Comparison of ENCODE assay signal across 24 cellular contexts in genomic region chr13:40772765-40773473, GRCh38. TPM values are rescaled to one million over a fixed set of nuclear protein-coding genes. Genes with fewer than 3 reads are reported as not detected.
DNase-seq lines count a peak whose midpoint lies in the region; ATAC-seq and TF ChIP-seq lines count a peak whose summit lies in the region.
"Had no signal": no experiment of that assay in that cellular context is flagged by ENCODE, and none has a peak within 500 bp of the region (broad histone marks: within the 10 kb centered on the region; RNA-seq: fewer than 3 reads in every experiment).

No MANE protein-coding gene starts in this region.

- no peak overlapping the region for H3K27ac ChIP-seq in HCT116 (ENCODE audit: low read depth, low read length)
- H3K27ac ChIP-seq: epithelial cell of prostate, lower lobe of right lung, ovary, suprapubic skin, VCaP had no signal

- no peak for DNase-seq in activated CD8-positive, alpha-beta memory T cell treated with anti-CD3 and anti-CD28 coated beads, Interleukin-2, amount 10 ng/mL, durations not matched to agents 7 days and 5 days
- no peak for DNase-seq in activated CD8-positive, alpha-beta memory T cell treated with anti-CD3 and anti-CD28 coated beads for 24 hours
- DNase-seq in HCT116 (ENCODE audit: low read depth, low spot score) = no peak
- no peak for DNase-seq in activated naive CD8-positive, alpha-beta T cell treated with anti-CD3 and anti-CD28 coated beads, Interleukin-2, amount 10 ng/mL, durations not matched to agents 7 days and 5 days
- no peak for DNase-seq in neural crest cell (ENCODE audit: low read depth, low spot score)
- no peak for DNase-seq in OCI-M1 (lab: John Stamatoyannopoulos, UW)
- DNase-seq in stimulated activated naive B cell treated with anti-CD40 and anti-IgM and Interleukin-4, amounts not matched to agents 10 μg/mL and 1 μg/mL and 100 μg/mL, for 72 hours = no peak
- DNase-seq: activated effector memory CD4-positive, alpha-beta T cell treated with Interleukin-2 at 50 U/mL for 16 hours; aorta; C1 segment of cervical spinal cord; DMS153; GF-D8; islet precursor cell; lower lobe of right lung; NCI-H1417 treated with DMSO at 0.1 percent for 48 hours; NCI-H526 treated with DMSO at 0.1 percent for 48 hours; ovary had no signal

- H4K20me1 ChIP-seq in HCT116 (ENCODE audit: insufficient read depth) = no peaks in the 10 kb centered on the region

- no peak overlapping the region for H3K27ac Mint-ChIP-seq in activated CD8-positive, alpha-beta memory T cell treated with anti-CD3 and anti-CD28 coated beads, Interleukin-2, amount 10 ng/mL, durations not matched to agents 7 days and 5 days
- no peak overlapping the region for H3K27ac Mint-ChIP-seq in activated naive CD8-positive, alpha-beta T cell treated with anti-CD3 and anti-CD28 coated beads, Interleukin-2, amount 10 ng/mL, durations not matched to agents 7 days and 5 days
- no peak overlapping the region for H3K27ac Mint-ChIP-seq in neural crest cell (ENCODE audit: unreplicated experiment)
- no peak overlapping the region for H3K27ac Mint-ChIP-seq in stimulated activated naive B cell treated with anti-CD40 and anti-IgM and Interleukin-4, amounts not matched to agents 10 μg/mL and 1 μg/mL and 100 μg/mL, for 72 hours

- POLR2A ChIA-PET in HCT116 (lab: Charles Lee) = no interaction called here
- POLR2A ChIA-PET in activated naive CD8-positive, alpha-beta T cell treated with anti-CD3 and anti-CD28 coated beads, Interleukin-2, amount 10 ng/mL, durations not matched to agents 7 days and 5 days (lab: Charles Lee) = no interaction called here

- H3K27me3 ChIP-seq in HCT116 (ENCODE audit: insufficient read depth, low read length) = no peaks in the 10 kb centered on the region
- H3K27me3 ChIP-seq: ovary, suprapubic skin had no signal

- peaks cover 7 to 27% of the 10 kb centered on the region in 2 experiments; a peak in 3 of 4 replicates for H3K4me1 ChIP-seq in HCT116 (ENCODE audit: control insufficient read depth in 1 of 2, insufficient read depth in 2 of 2, low read length in 2 of 2)

- CTCF ChIA-PET in activated CD8-positive, alpha-beta memory T cell treated with anti-CD3 and anti-CD28 coated beads, Interleukin-2, amount 10 ng/mL, durations not matched to agents 7 days and 5 days (lab: Charles Lee) = interaction anchor here (1.3 to 1.6 kb wide), 2 partner anchors 11 to 42 kb away, joined by 3 read pairs; no protein-coding TSS in a partner anchor
- CTCF ChIA-PET in HCT116 (lab: Charles Lee) = no interaction called here

- intact Hi-C loops in HCT116 (cut with micrococcal nuclease) = loop anchor here (10.0 kb wide), 1 partner anchor 222 kb away; no protein-coding TSS in a partner anchor

- no peaks in the 10 kb centered on the region for H3K9me3 Mint-ChIP-seq in activated CD8-positive, alpha-beta memory T cell treated with anti-CD3 and anti-CD28 coated beads, Interleukin-2, amount 10 ng/mL, durations not matched to agents 7 days and 5 days (ENCODE audit: low read depth)
- H3K9me3 Mint-ChIP-seq in activated naive CD8-positive, alpha-beta T cell treated with anti-CD3 and anti-CD28 coated beads, Interleukin-2, amount 10 ng/mL, durations not matched to agents 7 days and 5 days = no peaks in the 10 kb centered on the region
- no peaks in the 10 kb centered on the region for H3K9me3 Mint-ChIP-seq in neural crest cell
- H3K9me3 Mint-ChIP-seq in stimulated activated naive B cell treated with anti-CD40 and anti-IgM and Interleukin-4, amounts not matched to agents 10 μg/mL and 1 μg/mL and 100 μg/mL, for 72 hours = no peaks in the 10 kb centered on the region
- H3K9me3 Mint-ChIP-seq: central memory CD8-positive, alpha-beta T cell had no signal

- H3K4me2 ChIP-seq in HCT116 (ENCODE audit: low read length) = no peak overlapping the region

- no TSS peak for BruUV-seq in HCT116 (replicated peaks; lab: Mats Ljungman, UMichigan)

- no peak for TF ChIP-seq POLR2A in HCT116 (IDR thresholded peaks at IDR 0.05; ENCODE audit: borderline replicate concordance, extremely low read depth, insufficient read depth, insufficient read length)

- peak overlapping the region; percentile 86 for H2AFZ ChIP-seq in HCT116 (ENCODE audit: low read depth, low read length, poor library complexity, severe bottlenecking)

- H3K4me3 Mint-ChIP-seq in activated CD8-positive, alpha-beta memory T cell treated with anti-CD3 and anti-CD28 coated beads, Interleukin-2, amount 10 ng/mL, durations not matched to agents 7 days and 5 days = peak overlapping the region; percentile 11
- peak overlapping the region; percentile 37 for H3K4me3 Mint-ChIP-seq in activated naive CD8-positive, alpha-beta T cell treated with anti-CD3 and anti-CD28 coated beads, Interleukin-2, amount 10 ng/mL, durations not matched to agents 7 days and 5 days
- peak overlapping the region; percentile 60 for H3K4me3 Mint-ChIP-seq in neural crest cell
- no peak overlapping the region for H3K4me3 Mint-ChIP-seq in stimulated activated naive B cell treated with anti-CD40 and anti-IgM and Interleukin-4, amounts not matched to agents 10 μg/mL and 1 μg/mL and 100 μg/mL, for 72 hours

- no peak overlapping the region for H3K9ac ChIP-seq in HCT116 (ENCODE audit: low read length)

- no peak for ATAC-seq in activated CD8-positive, alpha-beta memory T cell treated with anti-CD3 and anti-CD28 coated beads, Interleukin-2, amount 10 ng/mL, durations not matched to agents 7 days and 5 days
- ATAC-seq in HCT116 = no peak
- ATAC-seq in activated naive CD8-positive, alpha-beta T cell treated with anti-CD3 and anti-CD28 coated beads, Interleukin-2, amount 10 ng/mL, durations not matched to agents 7 days and 5 days (ENCODE audit: low read depth) = no peak
- ATAC-seq in HG03095 (IDR thresholded peaks at IDR 0.05; ENCODE audit: unreplicated experiment) = no peak
- no peak for ATAC-seq in stimulated activated naive B cell treated with anti-CD40 and anti-IgM and Interleukin-4, amounts not matched to agents 10 μg/mL and 1 μg/mL and 100 μg/mL, for 72 hours (replicated peaks)
- ATAC-seq: lower lobe of right lung, Right ventricle myocardium inferior, sciatic nerve had no signal

- H3K4me1 Mint-ChIP-seq in activated CD8-positive, alpha-beta memory T cell treated with anti-CD3 and anti-CD28 coated beads, Interleukin-2, amount 10 ng/mL, durations not matched to agents 7 days and 5 days = peaks cover 44% of the 10 kb centered on the region
- H3K4me1 Mint-ChIP-seq in activated naive CD8-positive, alpha-beta T cell treated with anti-CD3 and anti-CD28 coated beads, Interleukin-2, amount 10 ng/mL, durations not matched to agents 7 days and 5 days = peaks cover 41% of the 10 kb centered on the region
- H3K4me1 Mint-ChIP-seq in neural crest cell = peaks cover 32% of the 10 kb centered on the region
- H3K4me1 Mint-ChIP-seq in stimulated activated naive B cell treated with anti-CD40 and anti-IgM and Interleukin-4, amounts not matched to agents 10 μg/mL and 1 μg/mL and 100 μg/mL, for 72 hours = peaks cover 19 to 38% of the 10 kb centered on the region in 2 donors

- RAD21 ChIA-PET in HCT116 (lab: Charles Lee; ENCODE audit: low non-redundant PET in 1 of 2, low total read pairs in 2 of 2, uncharacterized antibody in 2 of 2, unreplicated experiment in 2 of 2) = interaction anchor here in 1 of 2 experiments (0.6 kb wide), 1 partner anchor 15 kb away, joined by 4 read pairs; no protein-coding TSS in a partner anchor

- no peak overlapping the region for H3K4me3 ChIP-seq in HCT116 (replicated peaks in 1 of 2; ENCODE audit: low read depth in 1 of 2, low read length in 2 of 2)
- H3K4me3 ChIP-seq: lower lobe of right lung, ovary, suprapubic skin had no signal

- peaks cover 17% of the 10 kb centered on the region for H3K79me2 ChIP-seq in HCT116 (ENCODE audit: insufficient read depth, low read length)

- H3K36me3 ChIP-seq in HCT116 (ENCODE audit: control insufficient read depth in 1 of 2, insufficient read depth in 2 of 2, low read length in 2 of 2) = no peaks in the 10 kb centered on the region
- H3K36me3 ChIP-seq: lower lobe of right lung, ovary, suprapubic skin had no signal

- H3K36me3 Mint-ChIP-seq in activated CD8-positive, alpha-beta memory T cell treated with anti-CD3 and anti-CD28 coated beads, Interleukin-2, amount 10 ng/mL, durations not matched to agents 7 days and 5 days = peaks cover 1% of the 10 kb centered on the region
- peaks cover 2% of the 10 kb centered on the region for H3K36me3 Mint-ChIP-seq in activated naive CD8-positive, alpha-beta T cell treated with anti-CD3 and anti-CD28 coated beads, Interleukin-2, amount 10 ng/mL, durations not matched to agents 7 days and 5 days
- no peaks in the 10 kb centered on the region for H3K36me3 Mint-ChIP-seq in neural crest cell (ENCODE audit: low read depth)
- no peaks in the 10 kb centered on the region for H3K36me3 Mint-ChIP-seq in stimulated activated naive B cell treated with anti-CD40 and anti-IgM and Interleukin-4, amounts not matched to agents 10 μg/mL and 1 μg/mL and 100 μg/mL, for 72 hours

- no peaks in the 10 kb centered on the region for H3K27me3 Mint-ChIP-seq in activated CD8-positive, alpha-beta memory T cell treated with anti-CD3 and anti-CD28 coated beads, Interleukin-2, amount 10 ng/mL, durations not matched to agents 7 days and 5 days
- no peaks in the 10 kb centered on the region for H3K27me3 Mint-ChIP-seq in activated naive CD8-positive, alpha-beta T cell treated with anti-CD3 and anti-CD28 coated beads, Interleukin-2, amount 10 ng/mL, durations not matched to agents 7 days and 5 days
- H3K27me3 Mint-ChIP-seq in neural crest cell (ENCODE audit: low read depth) = no peaks in the 10 kb centered on the region
- H3K27me3 Mint-ChIP-seq in stimulated activated naive B cell treated with anti-CD40 and anti-IgM and Interleukin-4, amounts not matched to agents 10 μg/mL and 1 μg/mL and 100 μg/mL, for 72 hours = no peaks in the 10 kb centered on the region
- H3K27me3 Mint-ChIP-seq: central memory CD8-positive, alpha-beta T cell had no signal

- TF ChIP-seq CTCF in HCT116 (IDR thresholded peaks at IDR 0.05 in 2 of 3, conservative IDR thresholded peaks at IDR 0.05 in 1 of 3; ENCODE audit: borderline replicate concordance in 1 of 3, insufficient read depth in 1 of 3, low read depth in 2 of 3, low read length in 2 of 3) (no peak), neural crest cell (conservative IDR thresholded peaks at IDR 0.05) (no peak)

- no peak for TF ChIP-seq RAD21 in HCT116 (IDR thresholded peaks at IDR 0.05; ENCODE audit: low read depth)

- H3K9me2 ChIP-seq in HCT116 (ENCODE audit: insufficient read depth) = no peaks in the 10 kb centered on the region

- H3K9me3 ChIP-seq in HCT116 (ENCODE audit: control insufficient read depth in 1 of 2, insufficient read depth in 1 of 2, low read depth in 1 of 2, low read length in 2 of 2) = no peaks in the 10 kb centered on the region
- H3K9me3 ChIP-seq: lower lobe of right lung, ovary, suprapubic skin had no signal

RNA-seq across cellular contexts. Expression of gene MRPS31, which starts 1.9 kb away (rescaled TPM):
- 10 to 100 TPM; 35.0 to 37.1 TPM for total RNA-seq in activated CD8-positive, alpha-beta memory T cell treated with anti-CD3 and anti-CD28 coated beads, Interleukin-2, amount 10 ng/mL, durations not matched to agents 7 days and 5 days
- total RNA-seq in HCT116 (2021; ENCODE audit: unreplicated experiment) (22.8 TPM), neural crest cell (32.0 and 34.6 TPM in 2 replicates)
- polyA plus RNA-seq in HCT116 (2012) = 9.2 and 12.1 TPM in 2 replicates
- 10 to 100 TPM; 35.7 to 36.9 TPM for total RNA-seq in activated naive CD8-positive, alpha-beta T cell treated with anti-CD3 and anti-CD28 coated beads, Interleukin-2, amount 10 ng/mL, durations not matched to agents 7 days and 5 days

RNA-seq across cellular contexts. Expression of gene SLC25A15, which starts 16.5 kb away (rescaled TPM):
- 10 to 100 TPM; 11.2 to 14.5 TPM for total RNA-seq in activated CD8-positive, alpha-beta memory T cell treated with anti-CD3 and anti-CD28 coated beads, Interleukin-2, amount 10 ng/mL, durations not matched to agents 7 days and 5 days
- total RNA-seq in HCT116 (2021; ENCODE audit: unreplicated experiment) (24.5 TPM), neural crest cell (23.5 and 25.6 TPM in 2 replicates)
- polyA plus RNA-seq in HCT116 (2012) = 14.0 and 14.3 TPM in 2 replicates
- total RNA-seq in activated naive CD8-positive, alpha-beta T cell treated with anti-CD3 and anti-CD28 coated beads, Interleukin-2, amount 10 ng/mL, durations not matched to agents 7 days and 5 days = 10 to 100 TPM; 12.3 to 12.5 TPM

Comparison
In these comparisons a context has a peak if more than half of its experiments do, and no peak if none do; other contexts are left out.
1. H3K4me3 Mint-ChIP-seq: peak in activated CD8-positive, alpha-beta memory T cell treated with anti-CD3 and anti-CD28 coated beads, Interleukin-2, amount 10 ng/mL, durations not matched to agents 7 days and 5 days (single experiment), activated naive CD8-positive, alpha-beta T cell treated with anti-CD3 and anti-CD28 coated beads, Interleukin-2, amount 10 ng/mL, durations not matched to agents 7 days and 5 days (single experiment) and neural crest cell (single experiment); none in stimulated activated naive B cell treated with anti-CD40 and anti-IgM and Interleukin-4, amounts not matched to agents 10 μg/mL and 1 μg/mL and 100 μg/mL, for 72 hours (0 of 2).